Comparison of ENCODE assay signal across 19 cellular contexts in the genomic region with DNA sequence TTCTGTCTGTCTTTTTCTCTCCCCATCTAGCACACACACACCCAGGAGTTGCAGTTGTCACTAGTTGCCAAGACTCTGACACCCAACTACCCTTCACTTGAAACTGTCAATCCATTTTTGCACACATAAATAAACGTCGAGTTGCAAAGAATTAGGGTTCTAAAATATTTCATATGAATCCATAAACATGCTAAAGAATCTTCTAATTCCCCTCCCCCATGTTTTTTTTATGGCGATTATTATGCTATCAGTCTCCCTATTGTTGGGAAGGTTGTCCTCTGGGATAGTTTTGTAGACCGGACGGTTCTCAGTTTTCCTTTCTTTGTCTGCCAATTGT.
DNase-seq lines count a peak whose midpoint lies in the region; ATAC-seq and TF ChIP-seq lines count a peak whose summit lies in the region.
"Had no signal": no experiment of that assay in that cellular context is flagged by ENCODE, and none has a peak within 500 bp of the region (broad histone marks: within the 10 kb centered on the region; RNA-seq: fewer than 3 reads in every experiment).

No MANE protein-coding gene starts in this region.

- peak overlapping the region in 10 of 12 donors; percentile 3 to 72 (median 58) for H3K27ac ChIP-seq in heart left ventricle
- peak overlapping the region in 4 of 10 donors; percentile 40 to 83 (median 74) for H3K27ac ChIP-seq in heart right ventricle
- peak overlapping the region; percentile 47 to 58 for H3K27ac ChIP-seq in tibial artery
- H3K27ac ChIP-seq in body of pancreas: no peak overlapping the region
- H3K27ac ChIP-seq: pancreas, SJSA1, vagina had no signal

- no peak for TF ChIP-seq POLR2A in heart left ventricle (IDR thresholded peaks at IDR 0.05)
- no peak for TF ChIP-seq POLR2A in body of pancreas (IDR thresholded peaks at IDR 0.05)

- H3K27me3 Mint-ChIP-seq in brain: no peaks in the 10 kb centered on the region
- no peaks in the 10 kb centered on the region for H3K27me3 Mint-ChIP-seq in immature natural killer cell (ENCODE audit: low read depth in 3 of 3)
- H3K27me3 Mint-ChIP-seq: CD4-positive, alpha-beta T cell; stimulated activated memory B cell treated with anti-CD40 and anti-IgM and Interleukin-4, amounts not matched to agents 10 μg/mL and 1 μg/mL and 100 μg/mL, for 72 hours had no signal

- H3K4me3 ChIP-seq in heart left ventricle: peak overlapping the region in 5 of 12 donors; percentile 2 to 35 (median 19)
- H3K4me3 ChIP-seq in heart right ventricle: peak overlapping the region in 3 of 10 donors; percentile 8 to 27 (median 12)
- peak overlapping the region; percentile 39 to 45 for H3K4me3 ChIP-seq in tibial artery
- H3K4me3 ChIP-seq in body of pancreas: no peak overlapping the region
- H3K4me3 ChIP-seq: pancreas, SJSA1, vagina had no signal

- intact Hi-C loops in heart left ventricle (cut with DNase I): loop anchor here in 8 of 10 donors (5.0 to 10.0 kb wide), 7 partner anchors 241 to 908 kb away; no protein-coding TSS in a partner anchor
- intact Hi-C loops in heart right ventricle (cut with DNase I): loop anchor here in 7 of 10 donors (5.0 to 10.0 kb wide), 8 partner anchors 121 to 908 kb away; no protein-coding TSS in a partner anchor
- intact Hi-C loops in tibial artery (cut with DNase I; ENCODE audit: low total_unique reads): loop anchor here (10.0 kb wide), 2 partner anchors 651 to 881 kb away; no protein-coding TSS in a partner anchor
- intact Hi-C loops in body of pancreas (cut with DNase I): no loop called here

- H3K27ac Mint-ChIP-seq in brain (peak overlapping the region in 4 of 5 experiments; percentile 78 to 92 (median 88)), immature natural killer cell (no peak overlapping the region)
- H3K27ac Mint-ChIP-seq: CD4-positive, alpha-beta T cell; stimulated activated memory B cell treated with anti-CD40 and anti-IgM and Interleukin-4, amounts not matched to agents 10 μg/mL and 1 μg/mL and 100 μg/mL, for 72 hours had no signal

- no peaks in the 10 kb centered on the region for H3K9me3 ChIP-seq in heart left ventricle
- no peaks in the 10 kb centered on the region for H3K9me3 ChIP-seq in heart right ventricle
- H3K9me3 ChIP-seq in tibial artery: no peaks in the 10 kb centered on the region
- H3K9me3 ChIP-seq in body of pancreas: no peaks in the 10 kb centered on the region
- H3K9me3 ChIP-seq: pancreas, SJSA1, vagina had no signal

- peaks cover 85% of the 10 kb centered on the region for H3K4me1 Mint-ChIP-seq in brain
- H3K4me1 Mint-ChIP-seq in immature natural killer cell: no peaks in the 10 kb centered on the region
- H3K4me1 Mint-ChIP-seq: stimulated activated memory B cell treated with anti-CD40 and anti-IgM and Interleukin-4, amounts not matched to agents 10 μg/mL and 1 μg/mL and 100 μg/mL, for 72 hours had no signal

- WGBS in heart left ventricle, 4 donors: 39 to 60% (median 47%) methylated on average over 5 of the region's 5 CpGs
- WGBS in heart right ventricle, 2 donors: 37 to 55% methylated on average over 5 of the region's 5 CpGs
- 41 to 53% methylated on average over 5 of the region's 5 CpGs for WGBS in body of pancreas, 2 donors

- TF ChIP-seq CTCF in heart left ventricle (IDR thresholded peaks at IDR 0.05) (no peak), heart right ventricle (IDR thresholded peaks at IDR 0.05) (no peak), brain (conservative IDR thresholded peaks at IDR 0.05) (no peak), tibial artery (IDR thresholded peaks at IDR 0.05) (no peak), body of pancreas (IDR thresholded peaks at IDR 0.05) (no peak)

- H3K4me1 ChIP-seq in heart left ventricle (peaks cover 0 to 61% (median 38%) of the 10 kb centered on the region in 12 donors), heart right ventricle (peaks cover 14 to 60% (median 36%) of the 10 kb centered on the region in 9 donors), tibial artery (peaks cover 0 to 39% (median 11%) of the 10 kb centered on the region in 4 donors), body of pancreas (no peaks in the 10 kb centered on the region)
- H3K4me1 ChIP-seq: pancreas, SJSA1 had no signal

- H3K27me3 ChIP-seq in heart left ventricle (no peaks in the 10 kb centered on the region), heart right ventricle (no peaks in the 10 kb centered on the region), tibial artery (no peaks in the 10 kb centered on the region), body of pancreas (no peaks in the 10 kb centered on the region)
- H3K27me3 ChIP-seq: SJSA1, vagina had no signal

- H3K36me3 Mint-ChIP-seq in brain: no peaks in the 10 kb centered on the region
- H3K36me3 Mint-ChIP-seq in immature natural killer cell: peaks cover 0 to 3% (median 0%) of the 10 kb centered on the region in 3 donors
- H3K36me3 Mint-ChIP-seq: stimulated activated memory B cell treated with anti-CD40 and anti-IgM and Interleukin-4, amounts not matched to agents 10 μg/mL and 1 μg/mL and 100 μg/mL, for 72 hours had no signal

- H3K9me3 Mint-ChIP-seq in brain (peaks cover 0 to 3% (median 0%) of the 10 kb centered on the region in 5 experiments), immature natural killer cell (peaks cover 0 to 21% (median 13%) of the 10 kb centered on the region in 6 donors)
- H3K9me3 Mint-ChIP-seq: stimulated activated memory B cell treated with anti-CD40 and anti-IgM and Interleukin-4, amounts not matched to agents 10 μg/mL and 1 μg/mL and 100 μg/mL, for 72 hours had no signal

- DNase-seq in heart left ventricle: no peak
- DNase-seq in heart right ventricle: no peak
- peak; percentile 40 for DNase-seq in midbrain (lab: John Stamatoyannopoulos, UW)
- DNase-seq in tibial artery: no peak
- DNase-seq in immature natural killer cell: no peak
- no peak for DNase-seq in body of pancreas
- DNase-seq in anterior cingulate cortex (lab: John Stamatoyannopoulos, UW): no peak
- DNase-seq: activated gamma-delta T cell treated with Interleukin-2 at 50 U/mL for 16 hours; CD4-positive, alpha-beta T cell; IMR-90; MV-4-11; NCI-H2171 treated with DMSO at 0.1 percent for 48 hours; pancreas; stimulated activated CD4-positive, alpha-beta T cell treated with anti-CD3 and anti-CD28 coated beads, Interleukin-12 subunit alpha, Interleukin-12 subunit beta, amount 100 ng/mL, for 4 hours; T1000 had no signal

- H3K36me3 ChIP-seq in heart left ventricle (no peaks in the 10 kb centered on the region), heart right ventricle (no peaks in the 10 kb centered on the region), tibial artery (no peaks in the 10 kb centered on the region), body of pancreas (replicated peaks in 1 of 2; ENCODE audit: insufficient read depth in 1 of 2, low read depth in 2 of 2) (no peaks in the 10 kb centered on the region)
- H3K36me3 ChIP-seq: pancreas, SJSA1, vagina had no signal

- peak in 1 of 4 donors; percentile 17 for ATAC-seq in heart left ventricle
- no peak for ATAC-seq in heart right ventricle
- ATAC-seq in body of pancreas: no peak
- ATAC-seq: pancreas; stimulated activated memory B cell treated with anti-CD40 and anti-IgM and Interleukin-4, amounts not matched to agents 10 μg/mL and 1 μg/mL and 100 μg/mL, for 72 hours had no signal

- H3K4me3 Mint-ChIP-seq in brain (peak overlapping the region in 4 of 5 experiments; percentile 60 to 84 (median 73)), immature natural killer cell (no peak overlapping the region)
- H3K4me3 Mint-ChIP-seq: CD4-positive, alpha-beta T cell; stimulated activated memory B cell treated with anti-CD40 and anti-IgM and Interleukin-4, amounts not matched to agents 10 μg/mL and 1 μg/mL and 100 μg/mL, for 72 hours had no signal

Comparison
In these comparisons a context has a peak if more than half of its experiments do, and no peak if none do; other contexts are left out.
1. H3K27ac ChIP-seq: peak in heart left ventricle (10 of 12) and tibial artery (2 of 2); none in body of pancreas (0 of 4).
2. H3K4me3 ChIP-seq: peak in tibial artery (2 of 2); none in body of pancreas (0 of 2).
3. H3K27ac Mint-ChIP-seq: peak in brain (4 of 5); none in immature natural killer cell (0 of 6).
4. H3K4me3 Mint-ChIP-seq: peak in brain (4 of 5); none in immature natural killer cell (0 of 5).